Comparison of ENCODE assay signal across 18 cellular contexts in the genomic region with DNA sequence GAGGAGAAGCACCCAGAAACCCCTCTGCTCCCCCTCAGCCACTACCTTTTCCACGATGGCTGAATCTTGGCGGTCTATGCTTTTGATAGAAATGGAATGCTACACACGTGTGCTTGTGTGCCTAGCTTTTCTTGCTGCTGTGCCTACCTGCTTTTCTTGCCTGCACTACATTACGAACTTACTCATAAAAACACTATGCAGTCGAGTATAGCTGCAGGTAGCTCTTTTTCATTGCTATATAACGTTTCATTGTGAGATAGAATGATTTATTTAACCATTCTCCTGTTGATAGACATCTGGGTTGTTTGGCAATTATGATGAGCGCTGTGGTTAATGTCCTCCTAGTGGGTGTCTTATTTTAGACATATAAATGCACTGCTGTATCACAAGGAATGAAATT.
A peak's percentile ranks its signal among the peaks of the same experiment; 100 is the strongest.
DNase-seq lines count a peak whose midpoint lies in the region; ATAC-seq and TF ChIP-seq lines count a peak whose summit lies in the region.
"Had no signal": no experiment of that assay in that cellular context is flagged by ENCODE, and none has a peak within 500 bp of the region (broad histone marks: within the 10 kb centered on the region; RNA-seq: fewer than 3 reads in every experiment).

No MANE protein-coding gene starts in this region.

- H3K9me1 ChIP-seq in IMR-90 (ENCODE audit: insufficient read depth, low read length), result peaks cover 6% of the 10 kb centered on the region; the same call in 1 of the 2 replicates

- ATAC-seq in IMR-90 (ENCODE audit: low read depth) (no peak), RWPE2 (ENCODE audit: low read depth) (no peak), HG02870 (IDR thresholded peaks at IDR 0.05; ENCODE audit: unreplicated experiment) (no peak), GM23338 (no peak), aorta (ENCODE audit: low FRiP score) (no peak)

- H3K18ac ChIP-seq in IMR-90 (ENCODE audit: low read depth, low read length), result no peak overlapping the region

- peaks cover 0 to 5% (median 4%) of the 10 kb centered on the region in 3 donors for H3K27me3 Mint-ChIP-seq in CD14-positive monocyte (ENCODE audit: low read depth in 3 of 3)
- H3K27me3 Mint-ChIP-seq in GM23338 (ENCODE audit: insufficient read depth, low read depth, poor library complexity), result peaks cover 14% of the 10 kb centered on the region

- peaks cover 10 to 14% of the 10 kb centered on the region in 2 donors for H3K36me3 Mint-ChIP-seq in CD14-positive monocyte
- no peaks in the 10 kb centered on the region for H3K36me3 Mint-ChIP-seq in GM23338 (ENCODE audit: low read depth)
- H3K36me3 Mint-ChIP-seq: CD4-positive, CD25-positive, alpha-beta regulatory T cell had no signal

- peak overlapping the region; percentile 21; the same call in 1 of the 2 replicates for H3K4ac ChIP-seq in IMR-90 (ENCODE audit: low read depth, low read length)

- H3K9me3 ChIP-seq in IMR-90 (ENCODE audit: control insufficient read depth, insufficient read depth, low read length) (peaks cover 14% of the 10 kb centered on the region; the same call in 1 of the 2 replicates), RWPE2 (ENCODE audit: severe bottlenecking) (peaks cover 7% of the 10 kb centered on the region), hepatocyte (ENCODE audit: low read depth) (no peaks in the 10 kb centered on the region), aorta (ENCODE audit: control insufficient read depth, low read length) (no peaks in the 10 kb centered on the region)
- H3K9me3 ChIP-seq: HAP-1 had no signal

- peak overlapping the region in 5 of 7 donors; percentile 85 to 99 (median 96) for H3K27ac Mint-ChIP-seq in CD14-positive monocyte
- no peak overlapping the region for H3K27ac Mint-ChIP-seq in GM23338
- H3K27ac Mint-ChIP-seq: T-helper 1 cell treated with Interleukin-12 subunit alpha and Interleukin-12 subunit beta and Interleukin-4 antibody, amounts not matched to agents 30 μg/mL and 1 μg/mL, for 36 hours had no signal

- DNase-seq in CD14-positive monocyte (ENCODE audit: low spot score) (no peak), IMR-90 (no peak), RWPE2 (ENCODE audit: low spot score) (no peak), hepatocyte (ENCODE audit: low spot score) (no peak), GM23338 (ENCODE audit: low spot score) (no peak), aorta (no peak)
- DNase-seq: CD4-positive, CD25-positive, alpha-beta regulatory T cell; GM23248; Kasumi-1; NCI-H1417; NCI-H1694; NCI-H2081; NCI-H2227 treated with DMSO at 0.1 percent for 48 hours; SHP77 had no signal

- H3K9me2 ChIP-seq in hepatocyte (replicated peaks; ENCODE audit: insufficient read depth) (no peaks in the 10 kb centered on the region), GM23338 (ENCODE audit: insufficient read depth) (no peaks in the 10 kb centered on the region)

- H2BK20ac ChIP-seq in IMR-90 (ENCODE audit: low read depth, low read length), result no peak overlapping the region; the same call in 1 of the 2 replicates

- intact Hi-C loops in CD14-positive monocyte (cut with micrococcal nuclease) (no loop called here), IMR-90 (cut with micrococcal nuclease) (no loop called here), aorta (cut with DNase I) (no loop called here)

- no peak overlapping the region for H4K8ac ChIP-seq in IMR-90 (ENCODE audit: low read depth in 2 of 2, low read length in 2 of 2)

- no peak for TF ChIP-seq RAD21 in IMR-90 (IDR thresholded peaks at IDR 0.05; ENCODE audit: low read length)

- H3K4me2 ChIP-seq in IMR-90 (ENCODE audit: low read depth, low read length) (no peak overlapping the region), hepatocyte (no peak overlapping the region), GM23338 (no peak overlapping the region)

- no peak overlapping the region for H2BK15ac ChIP-seq in IMR-90 (ENCODE audit: low read depth, low read length)

- POLR2A ChIA-PET in IMR-90 (lab: Charles Lee; ENCODE audit: unreplicated experiment), result no interaction called here

- H2AK5ac ChIP-seq in IMR-90 (ENCODE audit: low read depth, low read length), result peak overlapping the region; percentile 51; the same call in 1 of the 2 replicates

- H4K20me1 ChIP-seq in IMR-90 (ENCODE audit: insufficient read depth, low read length) (no peaks in the 10 kb centered on the region), hepatocyte (ENCODE audit: insufficient read depth, poor library complexity, severe bottlenecking) (no peaks in the 10 kb centered on the region), GM23338 (replicated peaks; ENCODE audit: insufficient read depth) (no peaks in the 10 kb centered on the region)

- H2BK120ac ChIP-seq in IMR-90 (ENCODE audit: low read depth, low read length), result no peak overlapping the region; the same call in 1 of the 2 replicates

- H3K9me3 Mint-ChIP-seq in CD14-positive monocyte, result peaks cover 18 to 32% (median 29%) of the 10 kb centered on the region in 7 donors
- no peaks in the 10 kb centered on the region; the same call in 1 of the 3 replicates for H3K9me3 Mint-ChIP-seq in GM23338

- H4K5ac ChIP-seq in IMR-90 (ENCODE audit: low read depth, low read length), result no peak overlapping the region

- H3K36me3 ChIP-seq in IMR-90 (ENCODE audit: control insufficient read depth, insufficient read depth, low read length) (no peaks in the 10 kb centered on the region), RWPE2 (ENCODE audit: low read depth) (no peaks in the 10 kb centered on the region), hepatocyte (replicated peaks; ENCODE audit: insufficient read depth, low read depth) (no peaks in the 10 kb centered on the region), GM23338 (ENCODE audit: insufficient read depth) (no peaks in the 10 kb centered on the region), aorta (ENCODE audit: control insufficient read depth in 1 of 2, insufficient read depth in 2 of 2, low read length in 1 of 2) (no peaks in the 10 kb centered on the region)
- H3K36me3 ChIP-seq: HAP-1 had no signal

- H2AFZ ChIP-seq in IMR-90 (replicated peaks; ENCODE audit: low read length, poor library complexity) (no peak overlapping the region), hepatocyte (no peak overlapping the region), GM23338 (no peak overlapping the region)
- H2AFZ ChIP-seq: GM23248 had no signal

- CTCF ChIA-PET in IMR-90 (lab: Yijun Ruan, JAX), result no interaction called here

- H3K27ac ChIP-seq in IMR-90 (ENCODE audit: insufficient read depth, low read length) (no peak overlapping the region), RWPE2 (ENCODE audit: poor library complexity, severe bottlenecking) (peak overlapping the region; percentile 54), hepatocyte (peak overlapping the region; percentile 77), GM23338 (ENCODE audit: low read depth) (no peak overlapping the region), aorta (ENCODE audit: low read depth in 1 of 2, low read length in 2 of 2) (no peak overlapping the region)
- H3K27ac ChIP-seq: GM23248, HL-60 had no signal

- no peak overlapping the region for H3K56ac ChIP-seq in IMR-90 (ENCODE audit: extremely low read depth, insufficient read depth, low read length)

- dilution Hi-C loops in IMR-90 (cut with HindIII; ENCODE audit: low sequenced_read_pairs, unreplicated experiment), result no loop called here

- H3K27me3 ChIP-seq in IMR-90 (ENCODE audit: control insufficient read depth, insufficient read depth, low read length) (no peaks in the 10 kb centered on the region), RWPE2 (ENCODE audit: insufficient read depth, poor library complexity, severe bottlenecking) (no peaks in the 10 kb centered on the region), hepatocyte (no peaks in the 10 kb centered on the region), GM23338 (ENCODE audit: insufficient read depth) (no peaks in the 10 kb centered on the region), aorta (ENCODE audit: control insufficient read depth in 1 of 2, insufficient read depth in 2 of 2, low read length in 1 of 2) (no peaks in the 10 kb centered on the region)

- BruUV-seq in IMR-90 (replicated peaks; lab: Mats Ljungman, UMichigan), result no TSS peak

- peaks cover 71% of the 10 kb centered on the region for H3K4me1 Mint-ChIP-seq in CD14-positive monocyte
- H3K4me1 Mint-ChIP-seq in GM23338, result peaks cover 33% of the 10 kb centered on the region

- no CpG with 5 or more reads among the region's 7 CpGs for WGBS in IMR-90 (ENCODE audit: extremely low coverage in 2 of 2, insufficient read length in 1 of 2), 2 experiments
- 91% methylated on average over 7 of the region's 7 CpGs for WGBS in hepatocyte (ENCODE audit: low lambda C conversion rate, missing lambda C conversion rate)
- 83 to 90% methylated on average over 7 of the region's 7 CpGs for WGBS in aorta, 2 donors

- H3K4me3 ChIP-seq in IMR-90 (ENCODE audit: insufficient read depth, low read depth, low read length) (no peak overlapping the region), RWPE2 (ENCODE audit: severe bottlenecking) (no peak overlapping the region), hepatocyte (no peak overlapping the region), GM23338 (no peak overlapping the region), aorta (ENCODE audit: low read length in 2 of 2) (no peak overlapping the region)
- H3K4me3 ChIP-seq: GM23248, HAP-1 had no signal

- H3K4me3 Mint-ChIP-seq in CD14-positive monocyte (no peak overlapping the region), GM23338 (no peak overlapping the region)
- H3K4me3 Mint-ChIP-seq: CD4-positive, CD25-positive, alpha-beta regulatory T cell had no signal

- H2AK9ac ChIP-seq in IMR-90 (replicated peaks; ENCODE audit: low read depth, low read length, poor library complexity), result no peak overlapping the region

- no peak for TF ChIP-seq CTCF in CD14-positive monocyte (IDR thresholded peaks at IDR 0.05)
- no peak for TF ChIP-seq CTCF in IMR-90 (conservative IDR thresholded peaks at IDR 0.05; ENCODE audit: low read depth, low read length)
- TF ChIP-seq CTCF in RWPE2 (IDR thresholded peaks at IDR 0.05; ENCODE audit: poor library complexity, severe bottlenecking), result no peak
- no peak for TF ChIP-seq CTCF in hepatocyte (IDR thresholded peaks at IDR 0.05; ENCODE audit: poor library complexity)
- TF ChIP-seq CTCF in GM23338 (conservative IDR thresholded peaks at IDR 0.05; ENCODE audit: low read depth in 2 of 2), result no peak

- H2BK5ac ChIP-seq in IMR-90 (ENCODE audit: low read depth, low read length, poor library complexity, severe bottlenecking), result no peak overlapping the region

- H4K91ac ChIP-seq in IMR-90 (ENCODE audit: insufficient read depth, low read depth, low read length), result no peak overlapping the region

- H3K9ac ChIP-seq in IMR-90 (ENCODE audit: low read depth, low read length), result no peak overlapping the region
- H3K9ac ChIP-seq: GM23248 had no signal

- H3K79me2 ChIP-seq in hepatocyte (no peaks in the 10 kb centered on the region), GM23338 (replicated peaks; ENCODE audit: insufficient read depth) (no peaks in the 10 kb centered on the region)

- H3K23ac ChIP-seq in IMR-90 (ENCODE audit: low read depth, low read length), result no peak overlapping the region

- H3K4me1 ChIP-seq in IMR-90 (ENCODE audit: control insufficient read depth, insufficient read depth, low read length) (peaks cover 17% of the 10 kb centered on the region), RWPE2 (ENCODE audit: insufficient read depth, poor library complexity, severe bottlenecking) (peaks cover 51% of the 10 kb centered on the region), hepatocyte (ENCODE audit: insufficient read depth) (peaks cover 33% of the 10 kb centered on the region), GM23338 (ENCODE audit: insufficient read depth) (peaks cover 12% of the 10 kb centered on the region; the same call in 1 of the 2 replicates), aorta (ENCODE audit: control insufficient read depth in 1 of 2, insufficient read depth in 2 of 2, low read length in 2 of 2) (no peaks in the 10 kb centered on the region)

- H3K79me1 ChIP-seq in IMR-90 (ENCODE audit: low read depth in 1 of 2, low read length in 2 of 2), result no peaks in the 10 kb centered on the region

- H3F3A ChIP-seq in GM23338 (replicated peaks; ENCODE audit: low read depth), result no peaks in the 10 kb centered on the region

- no peak for TF ChIP-seq POLR2A in IMR-90 (IDR thresholded peaks at IDR 0.05; ENCODE audit: low read depth, low read length)

- H3K14ac ChIP-seq in IMR-90 (replicated peaks; ENCODE audit: low read depth, low read length), result no peak overlapping the region

- in situ Hi-C loops in IMR-90 (cut with MboI; ENCODE audit: low sequenced_read_pairs), result no loop called here

Comparison
In these comparisons a context has a peak if more than half of its experiments do, and no peak if none do; other contexts are left out.
1. H3K27ac ChIP-seq: peak in RWPE2 (single experiment) and hepatocyte (single experiment); none in IMR-90 (single experiment), GM23338 (single experiment) and aorta (0 of 2).